Comparison of ENCODE assay signal across 9 cellular contexts in the genomic region with DNA sequence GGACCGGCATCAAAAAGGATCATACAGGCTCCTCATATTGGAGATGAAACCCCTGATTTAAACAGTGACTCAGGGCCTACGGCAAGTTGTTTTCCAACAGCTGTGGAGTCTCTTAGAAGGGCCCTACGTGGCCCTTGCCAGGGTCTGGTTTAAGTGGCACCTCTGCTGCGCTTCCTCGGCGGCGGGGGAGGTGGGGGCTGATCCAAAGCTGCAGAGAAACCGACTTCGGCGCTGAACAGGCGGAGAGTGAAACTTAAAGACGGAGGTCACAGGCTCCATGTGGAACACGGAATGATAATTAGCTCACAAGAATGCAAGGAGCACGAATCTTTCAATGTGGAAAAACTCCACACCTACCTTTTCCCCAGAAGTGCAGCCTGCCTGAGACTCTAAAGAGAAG.
"Had no signal": no experiment of that assay in that cellular context is flagged by ENCODE, and none has a peak within 500 bp of the region (broad histone marks: within the 10 kb centered on the region; RNA-seq: fewer than 3 reads in every experiment).

No MANE protein-coding gene starts in this region.

- DNase-seq: GOT3, H9, HFFc6, IMR-90, KG1 had no signal

- H3K4me3 ChIP-seq: K562 had no signal

- H3K4me3 Mint-ChIP-seq: H9, HFFc6 had no signal

- FAIRE-seq: H54, HTR-8/SVneo, K562 had no signal

- ATAC-seq: HCT116, K562 had no signal

- H3K9me3 Mint-ChIP-seq: H9 had no signal

- H3K27ac Mint-ChIP-seq: H9, HFFc6 had no signal
